ENCODE assay signal across 33 cellular contexts in the genomic region with DNA sequence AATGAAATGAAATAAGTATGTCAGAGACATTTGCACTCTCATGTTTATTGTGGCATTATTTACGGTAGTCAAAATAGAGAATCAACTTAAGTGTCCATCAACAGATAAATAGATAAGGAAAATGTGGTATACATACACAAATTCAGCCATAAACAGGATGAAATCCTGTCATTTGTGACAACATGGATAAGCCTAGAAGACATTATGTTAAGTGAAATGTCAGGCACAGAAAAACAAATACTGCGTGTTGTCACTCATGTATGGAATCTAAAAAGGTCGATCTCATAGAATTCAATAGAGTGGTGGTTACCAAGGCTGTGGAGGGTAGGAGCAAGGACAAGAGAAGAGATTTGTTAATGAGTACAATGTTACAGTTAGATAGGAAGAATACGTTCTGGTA. TPM values are rescaled to one million over a fixed set of nuclear protein-coding genes. Genes with fewer than 3 reads are reported as not detected.
"Had no signal": no experiment of that assay in that cellular context is flagged by ENCODE, and none has a peak within 500 bp of the region (broad histone marks: within the 10 kb centered on the region; RNA-seq: fewer than 3 reads in every experiment).

No MANE protein-coding gene starts in this region.

- FAIRE-seq: astrocyte, bronchial epithelial cell had no signal

- H3K27me3 ChIP-seq: adrenal gland, ascending aorta, body of pancreas, brain microvascular endothelial cell, cardiac muscle cell had no signal

- H3K9me3 ChIP-seq: adrenal gland, body of pancreas, breast epithelium had no signal

- H3K27ac ChIP-seq: adrenal gland, ascending aorta, body of pancreas, brain microvascular endothelial cell, breast epithelium, cardiac muscle cell had no signal

- H3K4me3 ChIP-seq: adrenal gland, ascending aorta, body of pancreas, breast epithelium, cardiac muscle cell had no signal

- DNase-seq: activated effector memory CD4-positive, alpha-beta T cell treated with anti-CD3 and anti-CD28 coated beads, Interleukin-2, amount 50 U/mL, for 16 hours; activated effector memory CD4-positive, alpha-beta T cell treated with Interleukin-2 at 50 U/mL for 16 hours; activated gamma-delta T cell; activated gamma-delta T cell treated with Interleukin-2 at 50 U/mL for 16 hours; activated naive CD4-positive, alpha-beta T cell; activated naive CD4-positive, alpha-beta T cell treated with anti-CD3 and anti-CD28 coated beads for 36 hours; activated naive CD4-positive, alpha-beta T cell treated with anti-CD3 and anti-CD28 coated beads, Interleukin-2, amount 10 ng/mL, durations not matched to agents 7 days and 5 days; activated naive CD4-positive, alpha-beta T cell treated with anti-CD3 and anti-CD28 coated beads, Interleukin-2, amount 50 U/mL, for 16 hours; activated naive CD4-positive, alpha-beta T cell treated with Interleukin-2 at 50 U/mL for 16 hours; activated naive CD8-positive, alpha-beta T cell treated with anti-CD3 and anti-CD28 coated beads for 36 hours; activated naive CD8-positive, alpha-beta T cell treated with anti-CD3 and anti-CD28 coated beads, Interleukin-2, amount 10 ng/mL, durations not matched to agents 7 days and 5 days; activated naive CD8-positive, alpha-beta T cell treated with anti-CD3 and anti-CD28 coated beads, Interleukin-2, amount 50 U/mL, for 24 hours; activated T-cell treated with anti-CD3 and anti-CD28 coated beads, Interleukin-2, amount 50 U/mL, for 24 hours; activated T-cell treated with anti-CD3 and anti-CD28 coated beads, Interleukin-2, amount 50 U/mL, for 4 hours; activated T-cell treated with anti-CD3 and anti-CD28 coated beads, Interleukin-2, amount 50 U/mL, for 48 hours; activated T-cell treated with anti-CD3 and anti-CD28 coated beads, Interleukin-2, amount 50 U/mL, for 72 hours; adrenal gland; amniotic stem cell; amygdala; anterior cingulate cortex; aorta; body of pancreas; brain microvascular endothelial cell; caudate nucleus; central memory CD4-positive, alpha-beta T cell; cerebellar nuclear complex had no signal

- ATAC-seq: activated naive CD4-positive, alpha-beta T cell treated with anti-CD3 and anti-CD28 coated beads, Interleukin-2, amount 50 U/mL, for 72 hours; activated naive CD8-positive, alpha-beta T cell treated with anti-CD3 and anti-CD28 coated beads, Interleukin-2, amount 50 U/mL, for 24 hours; activated T-cell treated with anti-CD3 and anti-CD28 coated beads, Interleukin-2, amount 50 U/mL, for 4 hours; activated T-cell treated with anti-CD3 and anti-CD28 coated beads, Interleukin-2, amount 50 U/mL, for 72 hours; activated T-helper 17 cell treated with anti-CD3 and anti-CD28 coated beads, Interleukin-2, amount 50 U/mL, for 72 hours; body of pancreas had no signal

- H3K36me3 ChIP-seq: adrenal gland, ascending aorta, brain microvascular endothelial cell, breast epithelium, cardiac muscle cell had no signal

RNA-seq across cellular contexts. Expression of a gene that starts 22.2 kb away (rescaled TPM):
- polyA plus RNA-seq: aorta had no signal
